In the genomic region with DNA sequence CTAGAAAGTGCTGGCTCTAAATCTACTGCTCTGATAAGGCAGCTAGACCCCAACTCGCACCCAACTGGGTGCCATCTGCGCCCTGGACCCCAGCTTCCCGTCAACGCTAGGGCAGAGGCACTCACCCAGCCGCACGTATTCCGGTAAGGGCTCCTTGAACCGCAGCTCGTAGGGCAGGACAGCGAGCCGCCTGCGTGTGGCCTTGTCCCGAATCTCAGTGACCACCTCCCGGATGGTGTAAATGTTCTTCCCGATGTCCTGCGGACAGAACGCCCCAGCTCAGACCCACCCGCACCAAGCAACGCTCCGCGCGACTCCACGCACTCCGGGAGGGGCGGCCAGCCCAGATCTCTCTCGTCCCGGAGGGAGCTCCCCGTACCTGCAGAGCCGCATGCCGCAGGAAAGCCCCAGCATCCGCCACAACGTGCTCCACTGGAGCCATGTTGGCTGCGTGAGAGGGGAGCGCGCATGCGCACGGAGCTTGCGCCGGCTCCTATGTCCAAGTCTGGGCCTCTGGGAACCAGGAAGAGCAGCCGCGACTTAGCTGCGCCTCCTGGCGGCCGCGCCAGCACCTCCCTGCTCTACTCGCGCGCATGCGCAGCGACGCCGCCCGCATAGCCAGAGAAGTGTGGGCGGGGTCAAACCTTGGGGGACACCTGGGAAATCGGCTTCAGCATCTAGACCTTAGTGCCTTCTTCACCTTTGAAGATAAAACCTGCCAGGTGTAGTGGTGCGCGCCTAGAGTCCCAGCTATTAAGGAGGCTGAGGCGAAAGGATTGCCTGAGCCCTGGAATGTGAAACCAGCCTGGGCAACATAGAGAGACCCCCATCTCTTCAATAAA, we compare ENCODE assay signal across 8 cellular contexts. TPM values are rescaled to one million over a fixed set of nuclear protein-coding genes. Genes with fewer than 3 reads are reported as not detected.
A peak's percentile ranks its signal among the peaks of the same experiment; 100 is the strongest.
DNase-seq lines count a peak whose midpoint lies in the region; ATAC-seq and TF ChIP-seq lines count a peak whose summit lies in the region.

A gene (minus strand): TSS at position 458 of the 842 bp plus-strand sequence. CDS start 16 bp downstream, at position 442.

- H3K36me3 Mint-ChIP-seq in endodermal cell (ENCODE audit: low read depth) = peaks cover 26% of the 10 kb centered on the region

- H3K9me3 Mint-ChIP-seq in endodermal cell = no peaks in the 10 kb centered on the region

- H3K4me3 ChIP-seq in HUES48 (ENCODE audit: low read depth, low read length) = peak within 1 kb of the TSS; percentile 95
- peak within 1 kb of the TSS; percentile 98 for H3K4me3 ChIP-seq in NT2/D1 (ENCODE audit: insufficient read length, low read depth)
- H3K4me3 ChIP-seq in endodermal cell (ENCODE audit: low read length) = peak within 1 kb of the TSS; percentile 100
- H3K4me3 ChIP-seq in mesodermal cell (ENCODE audit: extremely low read depth, insufficient read depth, low read length, poor library complexity, severe bottlenecking) = peak within 1 kb of the TSS; percentile 98

- peak within 1 kb of the TSS; percentile 79 for H3K27ac ChIP-seq in HUES48 (ENCODE audit: low read depth, low read length)
- H3K27ac ChIP-seq in endodermal cell (ENCODE audit: low read depth, low read length) = no peak within 1 kb of the TSS
- peak within 1 kb of the TSS; percentile 53 for H3K27ac ChIP-seq in mesodermal cell (ENCODE audit: low read depth, low read length, severe bottlenecking)

- peak; percentile 86 for ATAC-seq in GM21381 (IDR thresholded peaks at IDR 0.05; ENCODE audit: unreplicated experiment)

- peak within 1 kb of the TSS; percentile 99 for H3K27ac Mint-ChIP-seq in endodermal cell

- peaks cover 6% of the 10 kb centered on the region for H3K4me1 Mint-ChIP-seq in endodermal cell

- H3K9ac ChIP-seq in HUES48 (ENCODE audit: low read depth, low read length) (peak within 1 kb of the TSS; percentile 96), NT2/D1 (ENCODE audit: insufficient read length, low read depth) (peak within 1 kb of the TSS; percentile 100), endodermal cell (ENCODE audit: extremely low read depth, low read length, poor library complexity, severe bottlenecking) (peak within 1 kb of the TSS; percentile 91)

- H3K27me3 ChIP-seq in HUES48 (ENCODE audit: control insufficient read depth, insufficient read depth, low read length) (no peaks in the 10 kb centered on the region), NT2/D1 (ENCODE audit: insufficient read depth, insufficient read length) (no peaks in the 10 kb centered on the region), endodermal cell (ENCODE audit: control insufficient read depth, insufficient read depth, low read length, poor library complexity, severe bottlenecking) (no peaks in the 10 kb centered on the region)

- H3K27me3 Mint-ChIP-seq in endodermal cell (ENCODE audit: insufficient read depth) = peaks cover 8% of the 10 kb centered on the region

- no peaks in the 10 kb centered on the region for H3K4me1 ChIP-seq in HUES48 (ENCODE audit: control insufficient read depth, insufficient read depth, low read length)
- H3K4me1 ChIP-seq in NT2/D1 (ENCODE audit: insufficient read depth, insufficient read length) = no peaks in the 10 kb centered on the region
- no peaks in the 10 kb centered on the region for H3K4me1 ChIP-seq in endodermal cell (ENCODE audit: control insufficient read depth, insufficient read depth, low read length)
- H3K4me1 ChIP-seq in mesodermal cell (ENCODE audit: control insufficient read depth, insufficient read depth, low read length, poor library complexity, severe bottlenecking) = no peaks in the 10 kb centered on the region

- 1% methylated on average over 34 to 58 of the region's 58 CpGs for WGBS in endodermal cell (ENCODE audit: insufficient coverage in 1 of 2, insufficient read length in 1 of 2), 2 experiments
- 0 to 1% methylated on average over 50 to 57 of the region's 58 CpGs for WGBS in mesodermal cell (ENCODE audit: insufficient coverage in 2 of 2), 2 experiments

- H3K4me3 Mint-ChIP-seq in endodermal cell = peak within 1 kb of the TSS; percentile 98

- DNase-seq in D341Med (ENCODE audit: low spot score) (peak; percentile 96), NT2/D1 (ENCODE audit: low read depth, low spot score) (peak; percentile 98), endodermal cell (peak; percentile 99)
- peak; percentile 87 for DNase-seq in activated CD8-positive, alpha-beta memory T cell treated with anti-CD3 and anti-CD28 coated beads, Interleukin-2, amount 50 U/mL, for 1 hour (ENCODE audit: extremely low read depth)
- peak; percentile 93 for DNase-seq in stimulated activated CD8-positive, alpha-beta memory T cell treated with anti-CD3 and anti-CD28 coated beads, Interleukin-15, amount 100 ng/mL, for 4 hours (ENCODE audit: low read depth in 2 of 2)

- H3K9me3 ChIP-seq in HUES48 (ENCODE audit: control insufficient read depth, insufficient read depth, low read length) (no peaks in the 10 kb centered on the region), NT2/D1 (ENCODE audit: insufficient read depth, low read length) (no peaks in the 10 kb centered on the region), endodermal cell (ENCODE audit: control insufficient read depth, low read length) (no peaks in the 10 kb centered on the region), mesodermal cell (ENCODE audit: control insufficient read depth, low read length) (no peaks in the 10 kb centered on the region)

- TF ChIP-seq CTCF in endodermal cell (conservative IDR thresholded peaks at IDR 0.05) = peak; percentile 98

- H3K36me3 ChIP-seq in HUES48 (ENCODE audit: control insufficient read depth, insufficient read depth, low read length) = peaks cover 28% of the 10 kb centered on the region
- peaks cover 41% of the 10 kb centered on the region for H3K36me3 ChIP-seq in NT2/D1 (ENCODE audit: insufficient read depth, insufficient read length, low read length)
- peaks cover 27% of the 10 kb centered on the region for H3K36me3 ChIP-seq in endodermal cell (ENCODE audit: control insufficient read depth, insufficient read depth, low read length)
- peaks cover 34% of the 10 kb centered on the region for H3K36me3 ChIP-seq in mesodermal cell (ENCODE audit: control insufficient read depth, insufficient read depth, low read length)

RNA-seq across cellular contexts. Expression of the gene that starts here (rescaled TPM):
- 10 to 100 TPM; 53.1 to 53.4 TPM for total RNA-seq in endodermal cell
- polyA plus RNA-seq in endodermal cell (2013, experiment 1 of 2) = 60.9 TPM
- 51.8 TPM for polyA plus RNA-seq in endodermal cell (2013, experiment 2 of 2)
- polyA plus RNA-seq in mesodermal cell (2013, experiment 1 of 2) = 53.5 TPM
- 50.8 TPM for polyA plus RNA-seq in mesodermal cell (2013, experiment 2 of 2)
